In genomic region chr12:124884587-124885438, GRCh38 we compare ENCODE assay signal across 1 cellular context.
TF ChIP-seq lines count a peak whose summit lies in the region.

No MANE protein-coding gene starts in this region.

TF ChIP-seq in GM12878, 131 proteins besides CTCF, POLR2A, EP300 and RAD21 (continued from another document):
- TF ChIP-seq IRF3 (IDR thresholded peaks at IDR 0.05) (no peak), DPF2 (IDR thresholded peaks at IDR 0.05) (0 out of 2 replicates have a peak, but pooled peaks have one; percentile 25)
